ENCODE assay signal across 8 cellular contexts in the genomic region with DNA sequence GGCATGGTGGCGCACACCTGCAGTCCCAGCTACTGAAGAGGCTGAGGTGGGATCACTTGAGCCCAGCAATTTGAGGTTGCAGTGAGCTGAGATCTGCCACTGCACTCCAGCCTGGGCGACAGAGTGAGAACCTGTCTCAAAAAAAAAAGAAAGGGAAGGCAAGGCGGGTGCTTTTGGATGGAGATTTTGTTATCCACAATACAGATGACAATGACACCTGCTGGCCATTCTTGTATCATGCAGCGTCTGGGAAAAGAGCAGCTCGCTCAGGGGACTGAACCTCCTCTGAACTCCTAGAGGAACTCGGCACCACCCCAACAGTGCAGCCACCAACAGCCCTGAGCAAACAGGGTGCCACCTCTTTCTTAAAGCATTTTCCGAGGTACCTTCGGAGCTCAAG. TPM values are rescaled to one million over a fixed set of nuclear protein-coding genes. Genes with fewer than 3 reads are reported as not detected.
A peak's percentile ranks its signal among the peaks of the same experiment; 100 is the strongest.
DNase-seq lines count a peak whose midpoint lies in the region; ATAC-seq and TF ChIP-seq lines count a peak whose summit lies in the region.

No MANE protein-coding gene starts in this region.

- intact Hi-C loops in body of pancreas (cut with DNase I) = loop anchor here (5.0 kb wide), 1 partner anchor 280 kb away; no protein-coding TSS in a partner anchor
- intact Hi-C loops in left lung (cut with DNase I) = loop anchor here in 1 of 2 donors (5.0 kb wide), 1 partner anchor 280 kb away; no protein-coding TSS in a partner anchor

- no peak overlapping the region for H3K27ac ChIP-seq in 22Rv1
- no peak overlapping the region for H3K27ac ChIP-seq in body of pancreas
- H3K27ac ChIP-seq in left lung = no peak overlapping the region

- no peak overlapping the region for H3K4me3 ChIP-seq in body of pancreas
- no peak overlapping the region for H3K4me3 ChIP-seq in left lung

- H3K36me3 ChIP-seq in body of pancreas (replicated peaks in 1 of 2; ENCODE audit: insufficient read depth in 1 of 2, low read depth in 2 of 2) = peaks cover 0 to 4% of the 10 kb centered on the region in 2 donors
- peaks cover 0 to 83% of the 10 kb centered on the region in 2 donors for H3K36me3 ChIP-seq in left lung

- no peak for TF ChIP-seq POLR2A in body of pancreas (IDR thresholded peaks at IDR 0.05)

- H3K4me1 ChIP-seq in body of pancreas (no peaks in the 10 kb centered on the region), left lung (no peaks in the 10 kb centered on the region)

- H3K27me3 ChIP-seq in body of pancreas (no peaks in the 10 kb centered on the region), left lung (no peaks in the 10 kb centered on the region)

- 56 to 59% methylated on average over 8 of the region's 8 CpGs for WGBS in body of pancreas, 2 donors

- H3K9me3 ChIP-seq in body of pancreas = no peaks in the 10 kb centered on the region
- no peaks in the 10 kb centered on the region for H3K9me3 ChIP-seq in left lung

- ATAC-seq in body of pancreas (peak; percentile 35), left lung (peak; percentile 78), GM19395 (IDR thresholded peaks at IDR 0.05; ENCODE audit: unreplicated experiment) (no peak)

- DNase-seq in Daoy (ENCODE audit: low read depth) (peak; percentile 38), NCI-H2227 treated with DMSO at 0.1 percent for 48 hours (lab: John Stamatoyannopoulos, UW) (peak; percentile 8), body of pancreas (peak; percentile 27 to 42 (median 34)), left lung (peak in 1 of 2 donors; percentile 11), HK-2 (ENCODE audit: unreplicated experiment) (no peak)
- no peak for DNase-seq in NK-92 treated with Interleukin-12 subunit alpha and Interleukin-12 subunit beta, amount 100 ng/mL, for 24 hours (lab: John Stamatoyannopoulos, UW)

- TF ChIP-seq CTCF in 22Rv1 (IDR thresholded peaks at IDR 0.05) (peak; percentile 56), body of pancreas (IDR thresholded peaks at IDR 0.05) (peak in 6 of 7 experiments; percentile 31 to 52 (median 38)), left lung (IDR thresholded peaks at IDR 0.05) (peak; percentile 48 to 65)

RNA-seq across cellular contexts. Expression of a gene that starts 22.8 kb away (rescaled TPM):
- 11.5 and 17.5 TPM in 2 replicates for total RNA-seq in Daoy (2014; rRNA removed; shearing (Covaris generic))
- total RNA-seq in body of pancreas (1 to 10 TPM; 1.6 to 2.3 TPM), left lung (10 to 100 TPM in 1 of 2 donors, 1 to 10 TPM in 1; 8.4 to 11.6 TPM)

RNA-seq across cellular contexts. Expression of a gene that starts 23.1 kb away (rescaled TPM):
- 25.0 and 27.5 TPM in 2 replicates for total RNA-seq in Daoy (2014; rRNA removed; shearing (Covaris generic))
- total RNA-seq in body of pancreas (10 to 100 TPM; 26.2 to 56.0 TPM), left lung (100 to 1,000 TPM in 1 of 2 donors, 10 to 100 TPM in 1; 89.5 to 149 TPM)

RNA-seq across cellular contexts. Expression of a gene that starts 25.8 kb away (rescaled TPM):
- not detected in 2 replicates for total RNA-seq in Daoy (2014; rRNA removed; shearing (Covaris generic))
- total RNA-seq in body of pancreas (1 to 10 TPM; 2.0 to 5.2 TPM), left lung (10 to 100 TPM; 13.1 to 17.3 TPM)

Comparison
In these comparisons a context has a peak if more than half of its experiments do, and no peak if none do; other contexts are left out.
1. DNase-seq: peak in Daoy (single experiment), NCI-H2227 treated with DMSO at 0.1 percent for 48 hours (single experiment) and body of pancreas (4 of 4); none in NK-92 treated with Interleukin-12 subunit alpha and Interleukin-12 subunit beta, amount 100 ng/mL, for 24 hours (single experiment) and HK-2 (single experiment).
2. Peak in every context shown above with its lines, with median percentiles within 50 percentile points of each other: CTCF ChIP-seq.